13 cellular contexts compared by ENCODE assay signal in genomic region chr2:216044883-216045499, GRCh38. TPM values are rescaled to one million over a fixed set of nuclear protein-coding genes. Genes with fewer than 3 reads are reported as not detected.
A peak's percentile ranks its signal among the peaks of the same experiment; 100 is the strongest.
DNase-seq lines count a peak whose midpoint lies in the region; ATAC-seq, FAIRE-seq and TF ChIP-seq lines count a peak whose summit lies in the region.
"Had no signal": no experiment of that assay in that cellular context is flagged by ENCODE, and none has a peak within 500 bp of the region (broad histone marks: within the 10 kb centered on the region; RNA-seq: fewer than 3 reads in every experiment).

No MANE protein-coding gene starts in this region.

- no peak for DNase-seq in G401 (ENCODE audit: low spot score)
- no peak for DNase-seq in SW480 (ENCODE audit: low spot score)
- DNase-seq in NCI-H446 treated with DMSO at 0.1 percent for 48 hours (lab: John Stamatoyannopoulos, UW): no peak
- DNase-seq in RCC 7860 (ENCODE audit: low spot score): no peak
- DNase-seq: activated CD4-positive, alpha-beta T cell treated with anti-CD3 and anti-CD28 coated beads, Interleukin-2, amount 50 U/mL, for 4 hours; CD4-positive, alpha-beta memory T cell; NCI-H1092 treated with DMSO at 0.1 percent for 48 hours; stimulated activated CD4-positive, alpha-beta T cell treated with anti-CD3 and anti-CD28 coated beads, Interleukin-15, amount 100 ng/mL, for 24 hours; stimulated activated naive CD4-positive, alpha-beta T cell had no signal

- no peak for FAIRE-seq in RCC 7860 (lab: Jason Lieb, UNC)

- no peaks in the 10 kb centered on the region for H3K36me3 ChIP-seq in KMS-11 (ENCODE audit: insufficient read depth)

- H2AFZ ChIP-seq in KMS-11 (ENCODE audit: low read depth): no peak overlapping the region

- in situ Hi-C loops in G401 (cut with HindIII; ENCODE audit: low sequenced_read_pairs): no loop called here

- H3K27ac ChIP-seq in KMS-11: no peak overlapping the region; the same call in 1 of the 2 replicates

- no peaks in the 10 kb centered on the region for H3K79me2 ChIP-seq in KMS-11 (ENCODE audit: insufficient read depth, low read depth)

- peak; percentile 94 for ATAC-seq in GM18517 (IDR thresholded peaks at IDR 0.05; ENCODE audit: unreplicated experiment)
- peak; percentile 81 for ATAC-seq in GM19467 (IDR thresholded peaks at IDR 0.05; ENCODE audit: unreplicated experiment)
- ATAC-seq in HG02938 (IDR thresholded peaks at IDR 0.05; ENCODE audit: unreplicated experiment): peak; percentile 90

- no peak for TF ChIP-seq CTCF in KMS-11 (conservative IDR thresholded peaks at IDR 0.05; ENCODE audit: low read depth, low read length)

- no peak overlapping the region for H3K9ac ChIP-seq in KMS-11

- no peak overlapping the region for H3K4me3 ChIP-seq in KMS-11 (IDR thresholded peaks at IDR 0.05; ENCODE audit: insufficient read depth, low read depth, low read length)

- H3K4me2 ChIP-seq in KMS-11: 0 out of 2 replicates have a peak overlapping the region, but pooled peaks have one; percentile 7

- no peaks in the 10 kb centered on the region for H3K27me3 ChIP-seq in KMS-11 (ENCODE audit: insufficient read depth, low read depth)

- H4K20me1 ChIP-seq in KMS-11 (ENCODE audit: insufficient read depth): no peaks in the 10 kb centered on the region

- H3K4me1 ChIP-seq in KMS-11 (ENCODE audit: low read depth, poor library complexity, severe bottlenecking): peaks cover 18% of the 10 kb centered on the region

RNA-seq across cellular contexts. Expression of gene MREG, which starts 31.6 kb away (rescaled TPM):
- 4.0 and 4.2 TPM in 2 replicates for total RNA-seq in G401 (2014; rRNA removed; shearing (Covaris generic))

RNA-seq across cellular contexts. Expression of gene PECR, which starts 36.6 kb away (rescaled TPM):
- total RNA-seq in G401 (2014; rRNA removed; shearing (Covaris generic)): 10.3 and 11.2 TPM in 2 replicates

RNA-seq across cellular contexts. Expression of gene TMEM169, which starts 36.7 kb away (rescaled TPM):
- 0.12 and 0.37 TPM in 2 replicates for total RNA-seq in G401 (2014; rRNA removed; shearing (Covaris generic))
